ENCODE assay signal across 1 cellular context in the genomic region with DNA sequence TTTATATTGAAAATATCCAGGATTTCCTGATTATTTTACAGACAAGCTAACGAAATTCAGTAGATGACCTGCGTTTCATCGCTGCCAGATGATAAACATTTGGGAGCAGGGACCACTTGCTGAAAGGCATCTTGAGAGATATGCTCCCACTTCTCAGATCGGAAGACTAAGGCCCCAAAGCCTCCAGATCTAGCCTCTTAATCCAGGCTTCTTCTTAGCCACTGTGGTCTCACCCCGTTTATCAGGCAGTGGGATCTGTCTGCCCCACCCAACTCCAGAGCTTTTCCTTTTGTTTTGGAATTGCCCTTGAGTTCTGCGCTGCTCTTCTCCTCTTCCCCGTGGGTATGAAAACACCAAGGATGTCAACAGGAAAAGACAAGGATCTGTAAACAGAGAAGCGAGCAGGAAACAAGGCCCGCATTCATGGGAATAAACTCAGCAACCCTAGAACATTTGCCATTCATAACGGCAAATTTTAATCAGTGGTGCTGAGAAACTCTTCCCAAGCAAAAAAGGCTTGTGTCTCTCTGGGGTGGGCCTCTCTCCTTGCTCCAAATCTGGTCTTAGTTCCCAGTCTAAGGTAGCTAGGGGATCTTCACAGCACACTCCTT.
TF ChIP-seq lines count a peak whose summit lies in the region.

No MANE protein-coding gene starts in this region.

TF ChIP-seq in endothelial cell of umbilical vein, 7 proteins besides CTCF, POLR2A, EP300 and RAD21 (continued from another document):
- TF ChIP-seq POLR2AphosphoS5 (IDR thresholded peaks at IDR 0.05; ENCODE audit: insufficient read depth, low read depth, low read length) (no peak), JUN (IDR thresholded peaks at IDR 0.05; ENCODE audit: borderline replicate concordance, insufficient read depth, insufficient read length, low read depth) (no peak), GATA2 (IDR thresholded peaks at IDR 0.05; ENCODE audit: insufficient read depth, insufficient read length, low read depth, low read length) (no peak)
- TF ChIP-seq, protein P1, sequence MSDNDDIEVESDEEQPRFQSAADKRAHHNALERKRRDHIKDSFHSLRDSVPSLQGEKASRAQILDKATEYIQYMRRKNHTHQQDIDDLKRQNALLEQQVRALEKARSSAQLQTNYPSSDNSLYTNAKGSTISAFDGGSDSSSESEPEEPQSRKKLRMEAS (IDR thresholded peaks at IDR 0.05; ENCODE audit: insufficient read depth, insufficient read length): no peak
